Comparison of ENCODE assay signal across 13 cellular contexts in the genomic region with DNA sequence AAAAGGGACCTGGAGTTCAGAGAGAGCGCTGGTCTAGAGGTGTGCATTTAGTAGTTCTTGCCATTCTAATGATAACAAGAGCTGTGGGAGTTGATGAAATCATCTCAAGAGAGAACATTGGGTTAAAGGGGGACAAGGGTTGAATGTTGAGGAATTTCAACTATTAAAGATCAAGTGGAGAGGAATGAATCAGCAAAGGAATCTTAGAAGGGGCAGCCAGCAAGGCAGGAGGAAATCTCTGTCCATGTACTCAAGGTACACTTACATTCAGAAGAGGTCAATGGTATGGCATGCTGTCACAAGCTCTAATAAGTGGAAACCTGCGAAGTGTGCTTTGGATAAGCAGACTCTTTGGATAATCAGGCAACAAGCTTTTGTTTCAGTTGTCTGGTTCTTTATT.
DNase-seq lines count a peak whose midpoint lies in the region; ATAC-seq and TF ChIP-seq lines count a peak whose summit lies in the region.
"Had no signal": no experiment of that assay in that cellular context is flagged by ENCODE, and none has a peak within 500 bp of the region (broad histone marks: within the 10 kb centered on the region; RNA-seq: fewer than 3 reads in every experiment).

No MANE protein-coding gene starts in this region.

- H4K20me1 ChIP-seq in GM23338 (replicated peaks; ENCODE audit: insufficient read depth) = no peaks in the 10 kb centered on the region; the same call in 1 of the 2 replicates

- H2AFZ ChIP-seq in GM23338 = no peak overlapping the region

- 51 to 67% methylated on average over 2 of the region's 2 CpGs for WGBS in upper lobe of left lung, 2 donors

- no peak for TF ChIP-seq POLR2A in upper lobe of left lung (IDR thresholded peaks at IDR 0.05)

- ATAC-seq in upper lobe of left lung (ENCODE audit: low FRiP score in 2 of 2) (peak; percentile 50 to 88), GM21515 (IDR thresholded peaks at IDR 0.05; ENCODE audit: unreplicated experiment) (no peak), GM23338 (no peak)
- no peak for ATAC-seq in activated CD4-positive, CD25-positive, alpha-beta regulatory T cell treated with anti-CD3 and anti-CD28 coated beads, Interleukin-2, amount 50 U/mL, for 24 hours
- ATAC-seq: activated T-helper 17 cell treated with anti-CD3 and anti-CD28 coated beads, Interleukin-2, amount 50 U/mL, for 72 hours had no signal

- DNase-seq in M059J (ENCODE audit: low read depth) (peak; percentile 3), chondrocyte (ENCODE audit: low spot score) (no peak), kidney glomerular epithelial cell (lab: John Stamatoyannopoulos, UW) (peak; percentile 75), upper lobe of left lung (peak in 1 of 2 donors; percentile 41), GM23338 (ENCODE audit: low spot score) (no peak)
- DNase-seq: aorta; effector CD4-positive, alpha-beta T cell; NCI-H1694; NCI-H510A; posterior cingulate gyrus had no signal

- H3K36me3 ChIP-seq in upper lobe of left lung (no peaks in the 10 kb centered on the region), GM23338 (ENCODE audit: insufficient read depth) (no peaks in the 10 kb centered on the region)

- H3K9me2 ChIP-seq in GM23338 (ENCODE audit: insufficient read depth) = no peaks in the 10 kb centered on the region

- H3K27ac ChIP-seq in upper lobe of left lung (peak overlapping the region in 3 of 4 donors; percentile 37 to 62 (median 42)), GM23338 (ENCODE audit: low read depth) (no peak overlapping the region)

- H3K9me3 ChIP-seq in upper lobe of left lung = no peaks in the 10 kb centered on the region

- peaks cover 17% of the 10 kb centered on the region for H3K4me1 Mint-ChIP-seq in chondrocyte (ENCODE audit: low read depth)
- H3K4me1 Mint-ChIP-seq in GM23338 = no peaks in the 10 kb centered on the region

- peaks cover 0 to 5% (median 2%) of the 10 kb centered on the region in 4 donors for H3K4me1 ChIP-seq in upper lobe of left lung
- no peaks in the 10 kb centered on the region for H3K4me1 ChIP-seq in GM23338 (ENCODE audit: insufficient read depth)

- peak overlapping the region; percentile 49 for H3K27ac Mint-ChIP-seq in chondrocyte (ENCODE audit: unreplicated experiment)
- no peak overlapping the region for H3K27ac Mint-ChIP-seq in GM23338
- H3K27ac Mint-ChIP-seq: activated T-helper 17 cell treated with anti-CD3 and anti-CD28 coated beads, Interleukin-2, amount 50 U/mL, for 72 hours had no signal

- H3K27me3 Mint-ChIP-seq in chondrocyte (ENCODE audit: low read depth) = no peaks in the 10 kb centered on the region
- peaks cover 2% of the 10 kb centered on the region for H3K27me3 Mint-ChIP-seq in GM23338 (ENCODE audit: insufficient read depth, low read depth, poor library complexity)
- H3K27me3 Mint-ChIP-seq: activated T-helper 17 cell treated with anti-CD3 and anti-CD28 coated beads, Interleukin-2, amount 50 U/mL, for 72 hours had no signal

- H3K4me3 Mint-ChIP-seq in chondrocyte (ENCODE audit: unreplicated experiment) = no peak overlapping the region
- no peak overlapping the region for H3K4me3 Mint-ChIP-seq in GM23338
- H3K4me3 Mint-ChIP-seq: activated T-helper 17 cell treated with anti-CD3 and anti-CD28 coated beads, Interleukin-2, amount 50 U/mL, for 72 hours had no signal

- peak in 3 of 4 donors; percentile 7 to 93 (median 68) for TF ChIP-seq EP300 in upper lobe of left lung (IDR thresholded peaks at IDR 0.05)

- peaks cover 2% of the 10 kb centered on the region for H3K36me3 Mint-ChIP-seq in chondrocyte (ENCODE audit: low read depth)
- H3K36me3 Mint-ChIP-seq in GM23338 (ENCODE audit: low read depth) = no peaks in the 10 kb centered on the region

- H3F3A ChIP-seq in GM23338 (replicated peaks; ENCODE audit: low read depth) = no peaks in the 10 kb centered on the region

- H3K27me3 ChIP-seq in upper lobe of left lung (no peaks in the 10 kb centered on the region), GM23338 (ENCODE audit: insufficient read depth) (no peaks in the 10 kb centered on the region)

- no peak for TF ChIP-seq CTCF in chondrocyte (IDR thresholded peaks at IDR 0.05)
- TF ChIP-seq CTCF in upper lobe of left lung (IDR thresholded peaks at IDR 0.05) = no peak
- no peak for TF ChIP-seq CTCF in GM23338 (conservative IDR thresholded peaks at IDR 0.05; ENCODE audit: low read depth in 2 of 2)

- H3K4me2 ChIP-seq in GM23338 = no peak overlapping the region

- no peak overlapping the region for H3K4me3 ChIP-seq in upper lobe of left lung
- no peak overlapping the region for H3K4me3 ChIP-seq in GM23338

- H3K9me3 Mint-ChIP-seq in chondrocyte (ENCODE audit: low read depth) (no peaks in the 10 kb centered on the region), GM23338 (no peaks in the 10 kb centered on the region)
- H3K9me3 Mint-ChIP-seq: activated T-helper 17 cell treated with anti-CD3 and anti-CD28 coated beads, Interleukin-2, amount 50 U/mL, for 72 hours had no signal

- H3K79me2 ChIP-seq in GM23338 (replicated peaks; ENCODE audit: insufficient read depth) = no peaks in the 10 kb centered on the region

TF ChIP-seq in GM23338, 12 proteins besides CTCF, POLR2A, EP300 and RAD21:
- TF ChIP-seq, protein P1, sequence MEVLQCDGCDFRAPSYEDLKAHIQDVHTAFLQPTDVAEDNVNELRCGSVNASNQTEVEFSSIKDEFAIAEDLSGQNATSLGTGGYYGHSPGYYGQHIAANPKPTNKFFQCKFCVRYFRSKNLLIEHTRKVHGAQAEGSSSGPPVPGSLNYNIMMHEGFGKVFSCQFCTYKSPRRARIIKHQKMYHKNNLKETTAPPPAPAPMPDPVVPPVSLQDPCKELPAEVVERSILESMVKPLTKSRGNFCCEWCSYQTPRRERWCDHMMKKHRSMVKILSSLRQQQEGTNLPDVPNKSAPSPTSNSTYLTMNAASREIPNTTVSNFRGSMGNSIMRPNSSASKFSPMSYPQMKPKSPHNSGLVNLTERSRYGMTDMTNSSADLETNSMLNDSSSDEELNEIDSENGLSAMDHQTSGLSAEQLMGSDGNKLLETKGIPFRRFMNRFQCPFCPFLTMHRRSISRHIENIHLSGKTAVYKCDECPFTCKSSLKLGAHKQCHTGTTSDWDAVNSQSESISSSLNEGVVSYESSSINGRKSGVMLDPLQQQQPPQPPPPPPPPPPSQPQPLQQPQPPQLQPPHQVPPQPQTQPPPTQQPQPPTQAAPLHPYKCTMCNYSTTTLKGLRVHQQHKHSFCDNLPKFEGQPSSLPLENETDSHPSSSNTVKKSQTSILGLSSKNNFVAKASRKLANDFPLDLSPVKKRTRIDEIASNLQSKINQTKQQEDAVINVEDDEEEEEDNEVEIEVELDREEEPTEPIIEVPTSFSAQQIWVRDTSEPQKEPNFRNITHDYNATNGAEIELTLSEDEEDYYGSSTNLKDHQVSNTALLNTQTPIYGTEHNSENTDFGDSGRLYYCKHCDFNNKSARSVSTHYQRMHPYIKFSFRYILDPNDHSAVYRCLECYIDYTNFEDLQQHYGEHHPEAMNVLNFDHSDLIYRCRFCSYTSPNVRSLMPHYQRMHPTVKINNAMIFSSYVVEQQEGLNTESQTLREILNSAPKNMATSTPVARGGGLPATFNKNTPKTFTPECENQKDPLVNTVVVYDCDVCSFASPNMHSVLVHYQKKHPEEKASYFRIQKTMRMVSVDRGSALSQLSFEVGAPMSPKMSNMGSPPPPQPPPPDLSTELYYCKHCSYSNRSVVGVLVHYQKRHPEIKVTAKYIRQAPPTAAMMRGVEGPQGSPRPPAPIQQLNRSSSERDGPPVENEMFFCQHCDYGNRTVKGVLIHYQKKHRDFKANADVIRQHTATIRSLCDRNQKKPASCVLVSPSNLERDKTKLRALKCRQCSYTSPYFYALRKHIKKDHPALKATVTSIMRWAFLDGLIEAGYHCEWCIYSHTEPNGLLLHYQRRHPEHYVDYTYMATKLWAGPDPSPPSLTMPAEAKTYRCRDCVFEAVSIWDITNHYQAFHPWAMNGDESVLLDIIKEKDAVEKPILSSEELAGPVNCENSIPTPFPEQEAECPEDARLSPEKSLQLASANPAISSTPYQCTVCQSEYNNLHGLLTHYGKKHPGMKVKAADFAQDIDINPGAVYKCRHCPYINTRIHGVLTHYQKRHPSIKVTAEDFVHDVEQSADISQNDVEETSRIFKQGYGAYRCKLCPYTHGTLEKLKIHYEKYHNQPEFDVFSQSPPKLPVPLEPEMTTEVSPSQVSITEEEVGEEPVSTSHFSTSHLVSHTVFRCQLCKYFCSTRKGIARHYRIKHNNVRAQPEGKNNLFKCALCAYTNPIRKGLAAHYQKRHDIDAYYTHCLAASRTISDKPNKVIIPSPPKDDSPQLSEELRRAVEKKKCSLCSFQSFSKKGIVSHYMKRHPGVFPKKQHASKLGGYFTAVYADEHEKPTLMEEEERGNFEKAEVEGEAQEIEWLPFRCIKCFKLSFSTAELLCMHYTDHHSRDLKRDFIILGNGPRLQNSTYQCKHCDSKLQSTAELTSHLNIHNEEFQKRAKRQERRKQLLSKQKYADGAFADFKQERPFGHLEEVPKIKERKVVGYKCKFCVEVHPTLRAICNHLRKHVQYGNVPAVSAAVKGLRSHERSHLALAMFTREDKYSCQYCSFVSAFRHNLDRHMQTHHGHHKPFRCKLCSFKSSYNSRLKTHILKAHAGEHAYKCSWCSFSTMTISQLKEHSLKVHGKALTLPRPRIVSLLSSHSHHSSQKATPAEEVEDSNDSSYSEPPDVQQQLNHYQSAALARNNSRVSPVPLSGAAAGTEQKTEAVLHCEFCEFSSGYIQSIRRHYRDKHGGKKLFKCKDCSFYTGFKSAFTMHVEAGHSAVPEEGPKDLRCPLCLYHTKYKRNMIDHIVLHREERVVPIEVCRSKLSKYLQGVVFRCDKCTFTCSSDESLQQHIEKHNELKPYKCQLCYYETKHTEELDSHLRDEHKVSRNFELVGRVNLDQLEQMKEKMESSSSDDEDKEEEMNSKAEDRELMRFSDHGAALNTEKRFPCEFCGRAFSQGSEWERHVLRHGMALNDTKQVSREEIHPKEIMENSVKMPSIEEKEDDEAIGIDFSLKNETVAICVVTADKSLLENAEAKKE (CRISPR knock-in tag; IDR thresholded peaks at IDR 0.05) = no peak
- TF ChIP-seq STAT1 (IDR thresholded peaks at IDR 0.05; ENCODE audit: unreplicated experiment) (no peak), ZNF114 (CRISPR knock-in tag; IDR thresholded peaks at IDR 0.05) (no peak)

Comparison
In these comparisons a context has a peak if more than half of its experiments do, and no peak if none do; other contexts are left out.
1. DNase-seq: peak in M059J (single experiment) and kidney glomerular epithelial cell (single experiment); none in chondrocyte (single experiment) and GM23338 (single experiment).
2. ATAC-seq: peak in upper lobe of left lung (2 of 2); none in activated CD4-positive, CD25-positive, alpha-beta regulatory T cell treated with anti-CD3 and anti-CD28 coated beads, Interleukin-2, amount 50 U/mL, for 24 hours (0 of 2), GM21515 (single experiment) and GM23338 (single experiment).